ENCODE assay signal across 12 cellular contexts in genomic region chr4:88104902-88105610, GRCh38. TPM values are rescaled to one million over a fixed set of nuclear protein-coding genes. Genes with fewer than 3 reads are reported as not detected.
A peak's percentile ranks its signal among the peaks of the same experiment; 100 is the strongest.
DNase-seq lines count a peak whose midpoint lies in the region; ATAC-seq lines count a peak whose summit lies in the region.
"Had no signal": no experiment of that assay in that cellular context is flagged by ENCODE, and none has a peak within 500 bp of the region (broad histone marks: within the 10 kb centered on the region; RNA-seq: fewer than 3 reads in every experiment).

No MANE protein-coding gene starts in this region.

- no peak for ATAC-seq in HG02571 (IDR thresholded peaks at IDR 0.05; ENCODE audit: unreplicated experiment)
- ATAC-seq in stimulated activated naive CD8-positive, alpha-beta T cell treated with anti-CD3 and anti-CD28 coated beads, Interleukin-15, amount 100 ng/mL, for 72 hours: no peak
- ATAC-seq in stimulated activated naive B cell treated with anti-CD40 and anti-IgM and Interleukin-4, amounts not matched to agents 10 μg/mL and 1 μg/mL and 100 μg/mL, for 72 hours (replicated peaks): no peak

- H3K36me3 Mint-ChIP-seq in dendritic cell treated with granulocyte-macrophage colony-stimulating factor and Interleukin-4, amounts not matched to agents 40 ng/mL and 50 ng/mL, for 4 days (ENCODE audit: low read depth): no peaks in the 10 kb centered on the region
- H3K36me3 Mint-ChIP-seq in stimulated activated naive B cell treated with anti-CD40 and anti-IgM and Interleukin-4, amounts not matched to agents 10 μg/mL and 1 μg/mL and 100 μg/mL, for 72 hours: no peaks in the 10 kb centered on the region
- H3K36me3 Mint-ChIP-seq: immature natural killer cell had no signal

- peaks cover 41% of the 10 kb centered on the region for H3K4me1 Mint-ChIP-seq in dendritic cell treated with granulocyte-macrophage colony-stimulating factor and Interleukin-4, amounts not matched to agents 40 ng/mL and 50 ng/mL, for 4 days (ENCODE audit: low read depth)
- peaks cover 6% of the 10 kb centered on the region for H3K4me1 Mint-ChIP-seq in stimulated activated naive CD8-positive, alpha-beta T cell treated with anti-CD3 and anti-CD28 coated beads, Interleukin-15, amount 100 ng/mL, for 72 hours
- H3K4me1 Mint-ChIP-seq in stimulated activated naive B cell treated with anti-CD40 and anti-IgM and Interleukin-4, amounts not matched to agents 10 μg/mL and 1 μg/mL and 100 μg/mL, for 72 hours: peaks cover 4 to 6% of the 10 kb centered on the region in 2 donors

- intact Hi-C loops in dendritic cell treated with granulocyte-macrophage colony-stimulating factor and Interleukin-4, amounts not matched to agents 40 ng/mL and 50 ng/mL, for 4 days (cut with micrococcal nuclease): loop anchor here (5.0 kb wide), 1 partner anchor 72 kb away; no protein-coding TSS in a partner anchor

- H3K27me3 Mint-ChIP-seq in dendritic cell treated with granulocyte-macrophage colony-stimulating factor and Interleukin-4, amounts not matched to agents 40 ng/mL and 50 ng/mL, for 4 days: no peaks in the 10 kb centered on the region
- H3K27me3 Mint-ChIP-seq in stimulated activated naive CD8-positive, alpha-beta T cell treated with anti-CD3 and anti-CD28 coated beads, Interleukin-15, amount 100 ng/mL, for 72 hours: peaks cover 9% of the 10 kb centered on the region
- H3K27me3 Mint-ChIP-seq in stimulated activated naive B cell treated with anti-CD40 and anti-IgM and Interleukin-4, amounts not matched to agents 10 μg/mL and 1 μg/mL and 100 μg/mL, for 72 hours: no peaks in the 10 kb centered on the region

- peak overlapping the region; percentile 66 for H3K27ac Mint-ChIP-seq in dendritic cell treated with granulocyte-macrophage colony-stimulating factor and Interleukin-4, amounts not matched to agents 40 ng/mL and 50 ng/mL, for 4 days
- no peak overlapping the region for H3K27ac Mint-ChIP-seq in stimulated activated naive CD8-positive, alpha-beta T cell treated with anti-CD3 and anti-CD28 coated beads, Interleukin-15, amount 100 ng/mL, for 72 hours
- H3K27ac Mint-ChIP-seq in stimulated activated naive B cell treated with anti-CD40 and anti-IgM and Interleukin-4, amounts not matched to agents 10 μg/mL and 1 μg/mL and 100 μg/mL, for 72 hours: no peak overlapping the region
- H3K27ac Mint-ChIP-seq: activated T-cell treated with anti-CD3 and anti-CD28 coated beads, Interleukin-2, amount 50 U/mL, for 24 hours; immature natural killer cell had no signal

- peak; percentile 90 for DNase-seq in ELR (ENCODE audit: low read depth)
- DNase-seq in NCI-H345 (lab: John Stamatoyannopoulos, UW): peak; percentile 25
- peak; percentile 62 for DNase-seq in myocyte (ENCODE audit: low read depth)
- DNase-seq in activated CD8-positive, alpha-beta memory T cell treated with anti-CD3 and anti-CD28 coated beads, Interleukin-2, amount 50 U/mL, for 48 hours: no peak
- DNase-seq in stimulated activated naive CD8-positive, alpha-beta T cell treated with anti-CD3 and anti-CD28 coated beads, Interleukin-15, amount 100 ng/mL, for 72 hours: no peak
- DNase-seq in stimulated activated naive B cell treated with anti-CD40 and anti-IgM and Interleukin-4, amounts not matched to agents 10 μg/mL and 1 μg/mL and 100 μg/mL, for 72 hours: no peak
- DNase-seq: activated T-cell treated with anti-CD3 and anti-CD28 coated beads, Interleukin-2, amount 50 U/mL, for 24 hours; immature natural killer cell; NCI-H524; psoas muscle had no signal

- no peaks in the 10 kb centered on the region for H3K9me3 Mint-ChIP-seq in dendritic cell treated with granulocyte-macrophage colony-stimulating factor and Interleukin-4, amounts not matched to agents 40 ng/mL and 50 ng/mL, for 4 days
- no peaks in the 10 kb centered on the region for H3K9me3 Mint-ChIP-seq in stimulated activated naive CD8-positive, alpha-beta T cell treated with anti-CD3 and anti-CD28 coated beads, Interleukin-15, amount 100 ng/mL, for 72 hours
- no peaks in the 10 kb centered on the region for H3K9me3 Mint-ChIP-seq in stimulated activated naive B cell treated with anti-CD40 and anti-IgM and Interleukin-4, amounts not matched to agents 10 μg/mL and 1 μg/mL and 100 μg/mL, for 72 hours
- H3K9me3 Mint-ChIP-seq: activated T-cell treated with anti-CD3 and anti-CD28 coated beads, Interleukin-2, amount 50 U/mL, for 24 hours had no signal

- no peak overlapping the region for H3K4me3 Mint-ChIP-seq in dendritic cell treated with granulocyte-macrophage colony-stimulating factor and Interleukin-4, amounts not matched to agents 40 ng/mL and 50 ng/mL, for 4 days
- H3K4me3 Mint-ChIP-seq in stimulated activated naive CD8-positive, alpha-beta T cell treated with anti-CD3 and anti-CD28 coated beads, Interleukin-15, amount 100 ng/mL, for 72 hours: no peak overlapping the region
- H3K4me3 Mint-ChIP-seq in stimulated activated naive B cell treated with anti-CD40 and anti-IgM and Interleukin-4, amounts not matched to agents 10 μg/mL and 1 μg/mL and 100 μg/mL, for 72 hours: no peak overlapping the region
- H3K4me3 Mint-ChIP-seq: activated T-cell treated with anti-CD3 and anti-CD28 coated beads, Interleukin-2, amount 50 U/mL, for 24 hours; immature natural killer cell had no signal

RNA-seq across cellular contexts. Expression of gene ABCG2, which starts 53.4 kb away (rescaled TPM):
- total RNA-seq in myocyte: 0.88 and 1.6 TPM in 2 replicates
- polyA plus RNA-seq in myocyte (2012): 0.88 TPM

Comparison
In these comparisons a context has a peak if more than half of its experiments do, and no peak if none do; other contexts are left out.
1. DNase-seq: peak in ELR (single experiment), NCI-H345 (single experiment) and myocyte (single experiment); none in activated CD8-positive, alpha-beta memory T cell treated with anti-CD3 and anti-CD28 coated beads, Interleukin-2, amount 50 U/mL, for 48 hours (single experiment), stimulated activated naive CD8-positive, alpha-beta T cell treated with anti-CD3 and anti-CD28 coated beads, Interleukin-15, amount 100 ng/mL, for 72 hours (0 of 2) and stimulated activated naive B cell treated with anti-CD40 and anti-IgM and Interleukin-4, amounts not matched to agents 10 μg/mL and 1 μg/mL and 100 μg/mL, for 72 hours (single experiment).